23 cellular contexts compared by ENCODE assay signal in the genomic region with DNA sequence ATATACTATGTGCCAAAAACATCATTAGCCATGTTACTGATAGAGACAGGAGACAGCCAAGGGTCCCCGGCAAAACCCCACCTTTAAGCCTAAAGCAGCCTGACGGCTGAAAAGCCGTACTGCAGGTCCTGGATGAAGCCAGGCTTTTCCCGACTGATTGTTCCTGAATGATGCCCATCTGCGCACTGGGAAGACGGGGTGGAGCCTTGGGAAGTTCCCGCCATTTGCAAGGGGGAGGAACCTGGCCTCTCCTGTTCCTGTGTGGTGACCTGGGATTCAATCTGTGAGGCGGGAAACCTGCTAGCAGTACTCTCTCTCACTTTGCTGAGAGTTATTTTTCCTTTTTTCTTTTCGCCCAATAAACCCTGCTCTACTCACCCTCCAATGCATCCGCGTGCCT.
"Had no signal": no experiment of that assay in that cellular context is flagged by ENCODE, and none has a peak within 500 bp of the region (broad histone marks: within the 10 kb centered on the region; RNA-seq: fewer than 3 reads in every experiment).

No MANE protein-coding gene starts in this region.

- H3K27me3 ChIP-seq: MG63, SJSA1 had no signal

- H3K4me3 ChIP-seq: MG63, SJSA1, SK-N-MC had no signal

- H3K36me3 ChIP-seq: MG63, SJSA1 had no signal

- H3K4me1 ChIP-seq: SJSA1 had no signal

- DNase-seq: IMR-90, Karpas-422, KG1, MG63, NCI-H1092, NCI-H1105 treated with DMSO at 0.1 percent for 48 hours, NCI-H1417 treated with DMSO at 0.1 percent for 48 hours, NCI-H146, NCI-H1694 treated with DMSO at 0.1 percent for 48 hours, NCI-H1930, NCI-H2081, NCI-H2171, NCI-H226, NCI-H446, NCI-H510A, NCI-H524 treated with DMSO at 0.1 percent for 48 hours, NCI-H69, NCI-H774, Right ventricle myocardium superior, RPMI8226, SIG-M5 had no signal

- H3K9me3 ChIP-seq: MG63, SJSA1 had no signal

- H3K27ac ChIP-seq: SJSA1, SK-N-MC had no signal
